Comparison of ENCODE assay signal across 8 cellular contexts in genomic region chr10:31321396-31321941, GRCh38. TPM values are rescaled to one million over a fixed set of nuclear protein-coding genes. Genes with fewer than 3 reads are reported as not detected.
A peak's percentile ranks its signal among the peaks of the same experiment; 100 is the strongest.
DNase-seq lines count a peak whose midpoint lies in the region; ATAC-seq and TF ChIP-seq lines count a peak whose summit lies in the region.

No MANE protein-coding gene starts in this region.

- H3K36me3 ChIP-seq in MM.1S (replicated peaks; ENCODE audit: insufficient read depth, low read length) = no peaks in the 10 kb centered on the region
- no peaks in the 10 kb centered on the region for H3K36me3 ChIP-seq in adipocyte (ENCODE audit: control insufficient read depth, insufficient read depth, low read length, severe bottlenecking)
- no peaks in the 10 kb centered on the region for H3K36me3 ChIP-seq in liver (ENCODE audit: control insufficient read depth in 4 of 4, insufficient read depth in 3 of 4, low read depth in 1 of 4, low read length in 3 of 4)
- no peaks in the 10 kb centered on the region for H3K36me3 ChIP-seq in transverse colon

- H3K27ac ChIP-seq in MM.1S (ENCODE audit: low read length) = peak overlapping the region; percentile 68
- H3K27ac ChIP-seq in liver (ENCODE audit: low read depth in 1 of 2, low read length in 2 of 2) = peak overlapping the region; percentile 91 to 95
- peak overlapping the region; percentile 92 to 97 (median 94) for H3K27ac ChIP-seq in transverse colon

- DNase-seq in DMS53 (lab: John Stamatoyannopoulos, UW) = peak; percentile 56
- peak; percentile 55 for DNase-seq in MM.1S
- DNase-seq in adipocyte (ENCODE audit: low read depth) = peak; percentile 41
- DNase-seq in transverse colon = peak; percentile 7

- no peak for TF ChIP-seq RAD21 in liver (IDR thresholded peaks at IDR 0.05)

- TF ChIP-seq EP300 in transverse colon (IDR thresholded peaks at IDR 0.05; ENCODE audit: low read depth) = no peak

- no peaks in the 10 kb centered on the region for H3K9me2 ChIP-seq in MM.1S (replicated peaks; ENCODE audit: insufficient read depth, low read length)

- TF ChIP-seq POLR2A in transverse colon (IDR thresholded peaks at IDR 0.05) = no peak

- in situ Hi-C loops in transverse colon (cut with MboI; ENCODE audit: low pct_ligation_motif_present in 1 of 4, low pct_unique_long_range_greater_than_20kb in 1 of 4, low sequenced_read_pairs in 3 of 4) = no loop called here

- no peaks in the 10 kb centered on the region; the same call in 1 of the 2 replicates for H4K20me1 ChIP-seq in MM.1S (ENCODE audit: insufficient read depth, low read length)

- intact Hi-C loops in transverse colon (cut with DNase I; ENCODE audit: low total_unique reads) = loop anchor here (2.0 to 10.0 kb wide), 3 partner anchors 173 to 537 kb away; partner anchors contain the start of gene ZNF438

- H3K27me3 ChIP-seq in MM.1S (replicated peaks; ENCODE audit: insufficient read depth, low read length) (no peaks in the 10 kb centered on the region), adipocyte (replicated peaks; ENCODE audit: control insufficient read depth, insufficient read depth, low read length) (no peaks in the 10 kb centered on the region), liver (ENCODE audit: control insufficient read depth in 4 of 4, insufficient read depth in 4 of 4, low read length in 3 of 4) (no peaks in the 10 kb centered on the region), transverse colon (peaks cover 41% of the 10 kb centered on the region)

- H3F3A ChIP-seq in MM.1S (ENCODE audit: insufficient read depth, low read length) = peaks cover 16% of the 10 kb centered on the region

- ATAC-seq in GM21423 (IDR thresholded peaks at IDR 0.05; ENCODE audit: unreplicated experiment) = no peak
- no peak for ATAC-seq in GM18909 (IDR thresholded peaks at IDR 0.05; ENCODE audit: poor library complexity, unreplicated experiment)
- no peak for ATAC-seq in GM21619 (IDR thresholded peaks at IDR 0.05; ENCODE audit: unreplicated experiment)

- peak overlapping the region; percentile 84 for H3K4me3 ChIP-seq in MM.1S (ENCODE audit: low read length)
- H3K4me3 ChIP-seq in adipocyte (ENCODE audit: low read length) = peak overlapping the region; percentile 90
- peak overlapping the region; percentile 78 to 97 (median 80) for H3K4me3 ChIP-seq in liver (ENCODE audit: low read depth in 1 of 3, low read length in 3 of 3)
- peak overlapping the region; percentile 59 to 91 (median 69) for H3K4me3 ChIP-seq in transverse colon

- TF ChIP-seq CTCF in MM.1S (IDR thresholded peaks at IDR 0.05; ENCODE audit: low read length) (no peak), liver (IDR thresholded peaks at IDR 0.05; ENCODE audit: low read depth, low read length, missing input control) (no peak), transverse colon (IDR thresholded peaks at IDR 0.05) (no peak)

- H2AFZ ChIP-seq in MM.1S (ENCODE audit: low read length) = peak overlapping the region; percentile 59

- WGBS in liver = 21% methylated on average over 10 of the region's 10 CpGs
- 20 to 34% methylated on average over 7 to 10 of the region's 10 CpGs for WGBS in transverse colon (ENCODE audit: low coverage in 1 of 2), 2 donors

- H3K9ac ChIP-seq in MM.1S (ENCODE audit: low read length) (peak overlapping the region; percentile 75), adipocyte (ENCODE audit: low read length) (peak overlapping the region; percentile 93), liver (ENCODE audit: low read depth in 1 of 2, low read length in 2 of 2) (peak overlapping the region; percentile 3 to 80)

- H3K9me3 ChIP-seq in MM.1S (replicated peaks; ENCODE audit: insufficient read depth, low read length) = no peaks in the 10 kb centered on the region
- H3K9me3 ChIP-seq in adipocyte (ENCODE audit: control insufficient read depth, low read length) = no peaks in the 10 kb centered on the region
- no peaks in the 10 kb centered on the region for H3K9me3 ChIP-seq in liver (ENCODE audit: control insufficient read depth in 4 of 4, low read length in 3 of 4)
- no peaks in the 10 kb centered on the region for H3K9me3 ChIP-seq in transverse colon

- H3K4me1 ChIP-seq in MM.1S (ENCODE audit: low read length) (peaks cover 10% of the 10 kb centered on the region; the same call in 1 of the 2 replicates), adipocyte (ENCODE audit: control insufficient read depth, insufficient read depth, low read length) (peaks cover 41% of the 10 kb centered on the region), liver (ENCODE audit: control insufficient read depth in 4 of 4, insufficient read depth in 4 of 4, low read length in 3 of 4) (peaks cover 0 to 15% (median 4%) of the 10 kb centered on the region in 4 donors), transverse colon (peaks cover 0 to 39% (median 8%) of the 10 kb centered on the region in 4 donors)

- peaks cover 76% of the 10 kb centered on the region for H3K79me2 ChIP-seq in MM.1S (ENCODE audit: low read length)

- peak overlapping the region; percentile 74 for H3K4me2 ChIP-seq in MM.1S (ENCODE audit: low read depth, low read length)

TF ChIP-seq in liver, 16 proteins besides CTCF, POLR2A, EP300 and RAD21:
- no peak for TF ChIP-seq GABPA (IDR thresholded peaks at IDR 0.05 in 1 of 2, conservative IDR thresholded peaks at IDR 0.05 in 1 of 2)
- no peak for TF ChIP-seq TAF1 (conservative IDR thresholded peaks at IDR 0.05)
- no peak for TF ChIP-seq HNF4A (conservative IDR thresholded peaks at IDR 0.05)
- TF ChIP-seq JUND (IDR thresholded peaks at IDR 0.05) = no peak
- TF ChIP-seq, protein P1, sequence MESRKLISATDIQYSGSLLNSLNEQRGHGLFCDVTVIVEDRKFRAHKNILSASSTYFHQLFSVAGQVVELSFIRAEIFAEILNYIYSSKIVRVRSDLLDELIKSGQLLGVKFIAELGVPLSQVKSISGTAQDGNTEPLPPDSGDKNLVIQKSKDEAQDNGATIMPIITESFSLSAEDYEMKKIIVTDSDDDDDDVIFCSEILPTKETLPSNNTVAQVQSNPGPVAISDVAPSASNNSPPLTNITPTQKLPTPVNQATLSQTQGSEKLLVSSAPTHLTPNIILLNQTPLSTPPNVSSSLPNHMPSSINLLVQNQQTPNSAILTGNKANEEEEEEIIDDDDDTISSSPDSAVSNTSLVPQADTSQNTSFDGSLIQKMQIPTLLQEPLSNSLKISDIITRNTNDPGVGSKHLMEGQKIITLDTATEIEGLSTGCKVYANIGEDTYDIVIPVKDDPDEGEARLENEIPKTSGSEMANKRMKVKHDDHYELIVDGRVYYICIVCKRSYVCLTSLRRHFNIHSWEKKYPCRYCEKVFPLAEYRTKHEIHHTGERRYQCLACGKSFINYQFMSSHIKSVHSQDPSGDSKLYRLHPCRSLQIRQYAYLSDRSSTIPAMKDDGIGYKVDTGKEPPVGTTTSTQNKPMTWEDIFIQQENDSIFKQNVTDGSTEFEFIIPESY (IDR thresholded peaks at IDR 0.05) = no peak
- TF ChIP-seq SP1 (IDR thresholded peaks at IDR 0.05) = no peak
- TF ChIP-seq HNF4G (IDR thresholded peaks at IDR 0.05) = no peak
- TF ChIP-seq EGR1 (IDR thresholded peaks at IDR 0.05; ENCODE audit: low read depth in 2 of 2) = no peak
- TF ChIP-seq FOXA2 (IDR thresholded peaks at IDR 0.05) = no peak
- no peak for TF ChIP-seq NR2F2 (IDR thresholded peaks at IDR 0.05)
- no peak for TF ChIP-seq RXRA (IDR thresholded peaks at IDR 0.05)
- TF ChIP-seq MAX (IDR thresholded peaks at IDR 0.05) = no peak
- no peak for TF ChIP-seq REST (IDR thresholded peaks at IDR 0.05)
- TF ChIP-seq FOXA1 (IDR thresholded peaks at IDR 0.05) = no peak
- TF ChIP-seq YY1 (IDR thresholded peaks at IDR 0.05) = no peak
- TF ChIP-seq ATF3 (IDR thresholded peaks at IDR 0.05) = no peak

RNA-seq across cellular contexts. Expression of gene ZEB1, which starts 2.5 kb away (rescaled TPM):
- total RNA-seq in liver (10 to 100 TPM in 1 of 2 donors, 1 to 10 TPM in 1; 8.0 to 19.6 TPM), transverse colon (10 to 100 TPM; 22.4 to 61.1 (median 40.1) TPM)
- 1 to 10 TPM; 3.2 to 5.0 TPM for polyA plus RNA-seq in liver

Comparison
In these comparisons a context has a peak if more than half of its experiments do, and no peak if none do; other contexts are left out.
1. H3K9ac ChIP-seq: peak in every context shown above with its lines; median percentile 93 in adipocyte; 75 in MM.1S; 42 in liver.